Comparison of ENCODE assay signal across 1 cellular context in the genomic region with DNA sequence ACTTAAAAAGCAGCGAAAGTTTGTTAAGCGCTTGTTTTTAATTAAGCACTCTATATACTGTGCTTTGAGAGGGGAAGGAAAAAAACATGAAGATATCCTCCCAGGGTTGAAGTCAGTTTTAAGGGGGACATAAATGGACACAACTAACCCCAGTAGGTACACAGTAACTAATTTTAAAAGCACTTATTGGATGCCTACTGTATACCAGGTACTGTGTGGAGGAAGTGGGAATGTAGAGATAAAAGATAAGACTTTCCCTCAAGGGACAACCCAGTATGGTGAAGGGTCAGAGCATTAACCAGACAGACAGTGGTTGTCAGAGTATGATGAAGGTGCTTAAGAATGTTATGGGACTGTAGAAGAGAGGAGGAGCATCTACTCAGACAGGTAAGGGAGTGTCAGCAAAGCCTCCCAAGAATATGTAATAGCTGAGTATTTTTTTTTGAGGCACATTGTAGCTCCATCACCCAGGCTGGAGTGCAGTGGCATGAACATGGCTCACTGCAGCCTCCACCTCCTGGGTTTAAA.
TF ChIP-seq lines count a peak whose summit lies in the region.

No MANE protein-coding gene starts in this region.

TF ChIP-seq in HEK293, 187 proteins besides CTCF, POLR2A, EP300 and RAD21 (continued from another document):
- TF ChIP-seq ZNF302 (tag by site-specific recombination; IDR thresholded peaks at IDR 0.05; ENCODE audit: low read depth): no peak
- no peak for TF ChIP-seq ZNF670 (tag by site-specific recombination; IDR thresholded peaks at IDR 0.05; ENCODE audit: low read depth)
- TF ChIP-seq ZBTB8A (tag by site-specific recombination; IDR thresholded peaks at IDR 0.05): no peak
- TF ChIP-seq, protein P1, sequence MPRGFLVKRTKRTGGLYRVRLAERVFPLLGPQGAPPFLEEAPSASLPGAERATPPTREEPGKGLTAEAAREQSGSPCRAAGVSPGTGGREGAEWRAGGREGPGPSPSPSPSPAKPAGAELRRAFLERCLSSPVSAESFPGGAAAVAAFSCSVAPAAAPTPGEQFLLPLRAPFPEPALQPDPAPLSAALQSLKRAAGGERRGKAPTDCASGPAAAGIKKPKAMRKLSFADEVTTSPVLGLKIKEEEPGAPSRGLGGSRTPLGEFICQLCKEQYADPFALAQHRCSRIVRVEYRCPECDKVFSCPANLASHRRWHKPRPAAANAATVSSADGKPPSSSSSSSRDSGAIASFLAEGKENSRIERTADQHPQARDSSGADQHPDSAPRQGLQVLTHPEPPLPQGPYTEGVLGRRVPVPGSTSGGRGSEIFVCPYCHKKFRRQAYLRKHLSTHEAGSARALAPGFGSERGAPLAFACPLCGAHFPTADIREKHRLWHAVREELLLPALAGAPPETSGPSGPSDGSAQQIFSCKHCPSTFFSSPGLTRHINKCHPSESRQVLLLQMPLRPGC (tag by site-specific recombination; IDR thresholded peaks at IDR 0.05): no peak
- TF ChIP-seq, protein P2, sequence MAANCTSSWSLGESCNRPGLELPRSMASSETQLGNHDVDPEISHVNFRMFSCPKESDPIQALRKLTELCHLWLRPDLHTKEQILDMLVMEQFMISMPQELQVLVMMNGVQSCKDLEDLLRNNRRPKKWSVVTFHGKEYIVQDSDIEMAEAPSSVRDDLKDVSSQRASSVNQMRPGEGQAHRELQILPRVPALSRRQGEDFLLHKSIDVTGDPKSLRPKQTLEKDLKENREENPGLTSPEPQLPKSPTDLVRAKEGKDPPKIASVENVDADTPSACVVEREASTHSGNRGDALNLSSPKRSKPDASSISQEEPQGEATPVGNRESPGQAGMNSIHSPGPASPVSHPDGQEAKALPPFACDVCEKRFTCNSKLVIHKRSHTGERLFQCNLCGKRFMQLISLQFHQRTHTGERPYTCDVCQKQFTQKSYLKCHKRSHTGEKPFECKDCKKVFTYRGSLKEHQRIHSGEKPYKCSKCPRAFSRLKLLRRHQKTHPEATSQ (tag by site-specific recombination; IDR thresholded peaks at IDR 0.05): no peak
- TF ChIP-seq ZNF624 (tag by site-specific recombination; IDR thresholded peaks at IDR 0.05): no peak
- TF ChIP-seq, protein P3, sequence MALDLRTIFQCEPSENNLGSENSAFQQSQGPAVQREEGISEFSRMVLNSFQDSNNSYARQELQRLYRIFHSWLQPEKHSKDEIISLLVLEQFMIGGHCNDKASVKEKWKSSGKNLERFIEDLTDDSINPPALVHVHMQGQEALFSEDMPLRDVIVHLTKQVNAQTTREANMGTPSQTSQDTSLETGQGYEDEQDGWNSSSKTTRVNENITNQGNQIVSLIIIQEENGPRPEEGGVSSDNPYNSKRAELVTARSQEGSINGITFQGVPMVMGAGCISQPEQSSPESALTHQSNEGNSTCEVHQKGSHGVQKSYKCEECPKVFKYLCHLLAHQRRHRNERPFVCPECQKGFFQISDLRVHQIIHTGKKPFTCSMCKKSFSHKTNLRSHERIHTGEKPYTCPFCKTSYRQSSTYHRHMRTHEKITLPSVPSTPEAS (tag by site-specific recombination; IDR thresholded peaks at IDR 0.05): no peak
- no peak for TF ChIP-seq MYNN (tag by site-specific recombination; IDR thresholded peaks at IDR 0.05; ENCODE audit: borderline replicate concordance)
- no peak for TF ChIP-seq ZNF391 (tag by site-specific recombination; IDR thresholded peaks at IDR 0.05; ENCODE audit: borderline replicate concordance, low read depth)
TF ChIP-seq in HEK293: peak in this region for 0.
